ENCODE assay signal across 1 cellular context in the genomic region with DNA sequence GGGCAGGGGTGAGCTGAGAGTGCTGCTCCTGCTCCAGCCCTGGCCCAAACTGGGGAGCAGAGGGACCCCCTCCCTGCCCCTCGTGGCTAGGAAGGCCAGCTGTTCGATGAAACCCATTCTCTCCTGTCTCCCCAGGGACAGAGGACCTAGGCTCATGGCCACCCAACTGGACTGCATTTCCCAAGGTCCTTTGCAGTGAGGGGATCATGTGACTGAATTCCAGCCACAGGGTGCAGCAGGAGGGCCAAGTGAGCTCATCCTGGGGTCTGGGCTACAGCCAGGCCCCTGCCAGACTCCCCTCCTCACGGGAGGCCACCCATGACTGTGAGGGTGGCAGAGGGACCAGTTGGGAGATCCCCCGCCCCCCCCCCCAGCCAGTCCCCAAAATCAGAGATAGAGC.
TF ChIP-seq lines count a peak whose summit lies in the region.

No MANE protein-coding gene starts in this region.

TF ChIP-seq in K562, 482 proteins besides CTCF, POLR2A, EP300 and RAD21 (continued from another document):
- TF ChIP-seq YY1 (IDR thresholded peaks at IDR 0.05; ENCODE audit: borderline replicate concordance in 1 of 3, control insufficient read depth in 1 of 3, extremely low read depth in 1 of 3, insufficient read depth in 3 of 3, insufficient read length in 1 of 3, insufficient replicate concordance in 2 of 3, low read depth in 1 of 3, low read length in 2 of 3) = peak in 1 of 3 experiments; percentile 18
- no peak for TF ChIP-seq HLTF (IDR thresholded peaks at IDR 0.05)
- TF ChIP-seq RAD51 (IDR thresholded peaks at IDR 0.05; ENCODE audit: borderline replicate concordance, low read depth) = peak; percentile 56; the same call in 1 of the 2 replicates
- no peak for TF ChIP-seq MITF (IDR thresholded peaks at IDR 0.05)
